ENCODE assay signal across 8 cellular contexts in the genomic region with DNA sequence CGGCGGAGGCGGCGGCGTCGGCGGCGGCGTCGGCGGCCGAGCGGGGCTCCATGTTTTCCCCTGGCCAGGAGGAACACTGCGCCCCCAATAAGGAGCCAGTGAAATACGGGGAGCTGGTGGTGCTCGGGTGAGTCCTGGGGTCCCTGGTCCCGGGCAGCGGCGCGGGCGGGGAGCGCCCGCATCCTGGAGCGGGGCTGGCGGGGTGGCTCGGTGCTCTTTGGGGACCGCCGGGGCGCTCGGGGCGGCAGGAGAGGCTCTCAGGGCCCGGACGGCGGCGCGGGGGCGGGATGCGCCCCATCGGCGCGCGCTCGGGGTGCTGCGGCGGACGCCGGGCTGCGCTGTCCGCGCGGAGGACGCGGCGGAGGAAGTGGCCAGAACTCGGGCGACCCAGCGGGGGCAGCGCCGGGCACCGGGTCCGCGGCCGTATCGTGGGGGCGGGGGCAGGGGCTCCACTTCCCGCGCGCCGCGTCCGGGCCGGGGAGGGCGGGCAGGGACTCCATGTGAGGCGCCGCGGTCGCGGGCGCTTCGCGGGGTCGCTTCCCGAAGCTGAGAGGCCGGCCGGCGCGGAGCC. TPM values are rescaled to one million over a fixed set of nuclear protein-coding genes. Genes with fewer than 3 reads are reported as not detected.
DNase-seq lines count a peak whose midpoint lies in the region; ATAC-seq and TF ChIP-seq lines count a peak whose summit lies in the region.

No MANE protein-coding gene starts in this region.

- no peaks in the 10 kb centered on the region for H3K36me3 Mint-ChIP-seq in GM23338 (ENCODE audit: low read depth)

- no peaks in the 10 kb centered on the region for H3K9me3 Mint-ChIP-seq in GM23338

- H3K36me3 ChIP-seq in GM23338 (ENCODE audit: insufficient read depth): no peaks in the 10 kb centered on the region
- no peaks in the 10 kb centered on the region for H3K36me3 ChIP-seq in breast epithelium
- H3K36me3 ChIP-seq in kidney epithelial cell (ENCODE audit: control insufficient read depth, insufficient read depth, low read length): no peaks in the 10 kb centered on the region

- H3K79me2 ChIP-seq in GM23338 (replicated peaks; ENCODE audit: insufficient read depth): peaks cover 44% of the 10 kb centered on the region

- no peaks in the 10 kb centered on the region for H3F3A ChIP-seq in GM23338 (replicated peaks; ENCODE audit: low read depth)

- peaks cover 38% of the 10 kb centered on the region for H3K4me1 Mint-ChIP-seq in GM23338

- ATAC-seq in GM23338 (peak; percentile 36), GM18873 (IDR thresholded peaks at IDR 0.05; ENCODE audit: low FRiP score, unreplicated experiment) (no peak)

- peaks cover 14% of the 10 kb centered on the region for H3K27me3 Mint-ChIP-seq in GM23338 (ENCODE audit: insufficient read depth, low read depth, poor library complexity)

- H3K27ac Mint-ChIP-seq in GM23338: no peak overlapping the region

- no peaks in the 10 kb centered on the region for H3K9me2 ChIP-seq in GM23338 (ENCODE audit: insufficient read depth)

- intact Hi-C loops in breast epithelium (cut with DNase I; ENCODE audit: low total_unique reads): no loop called here

- TF ChIP-seq POLR2A in breast epithelium (IDR thresholded peaks at IDR 0.05): no peak

- H3K4me3 ChIP-seq in GM23338: peak overlapping the region; percentile 94
- H3K4me3 ChIP-seq in breast epithelium: peak overlapping the region; percentile 81 to 86 (median 83)
- peak overlapping the region; percentile 70 for H3K4me3 ChIP-seq in kidney epithelial cell (ENCODE audit: low read depth, low read length)

- H3K4me2 ChIP-seq in GM23338: peak overlapping the region; percentile 83

- no peaks in the 10 kb centered on the region for H3K9me3 ChIP-seq in breast epithelium

- peaks cover 27% of the 10 kb centered on the region for H4K20me1 ChIP-seq in GM23338 (replicated peaks; ENCODE audit: insufficient read depth)

- H3K27me3 ChIP-seq in GM23338 (ENCODE audit: insufficient read depth): peaks cover 23% of the 10 kb centered on the region
- H3K27me3 ChIP-seq in breast epithelium: no peaks in the 10 kb centered on the region
- H3K27me3 ChIP-seq in kidney epithelial cell (ENCODE audit: control insufficient read depth, insufficient read depth, low read length): no peaks in the 10 kb centered on the region

- H3K27ac ChIP-seq in GM23338 (ENCODE audit: low read depth): no peak overlapping the region
- H3K27ac ChIP-seq in breast epithelium: peak overlapping the region; percentile 95 to 96

- H3K4me3 Mint-ChIP-seq in GM23338: peak overlapping the region; percentile 93; the same call in 2 of the 3 replicates

- no peak overlapping the region for H2AFZ ChIP-seq in GM23338

- TF ChIP-seq CTCF in GM23338 (conservative IDR thresholded peaks at IDR 0.05; ENCODE audit: low read depth in 2 of 2) (no peak), breast epithelium (IDR thresholded peaks at IDR 0.05) (peak in 1 of 3 donors; percentile 1), kidney epithelial cell (IDR thresholded peaks at IDR 0.05; ENCODE audit: insufficient read depth, low read length, poor library complexity, severe bottlenecking) (no peak)

- DNase-seq in EL: peak; percentile 34
- peak; percentile 42 for DNase-seq in GM23338 (ENCODE audit: low spot score)
- no peak for DNase-seq in breast epithelium (ENCODE audit: low spot score in 2 of 2)
- DNase-seq in kidney epithelial cell (ENCODE audit: low read depth): no peak
- DNase-seq in stimulated activated CD4-positive, alpha-beta T cell treated with anti-CD3 and anti-CD28 coated beads, Interleukin-4, amount 100 ng/mL, for 1 hour: peak; percentile 40
- no peak for DNase-seq in DMS153 treated with DMSO at 0.1 percent for 48 hours (lab: John Stamatoyannopoulos, UW; ENCODE audit: unreplicated experiment)

- H3K4me1 ChIP-seq in GM23338 (ENCODE audit: insufficient read depth) (peaks cover 35% of the 10 kb centered on the region), breast epithelium (no peaks in the 10 kb centered on the region)

TF ChIP-seq in GM23338, 12 proteins besides CTCF, POLR2A, EP300 and RAD21 (continues in another document):
- TF ChIP-seq, protein P1, sequence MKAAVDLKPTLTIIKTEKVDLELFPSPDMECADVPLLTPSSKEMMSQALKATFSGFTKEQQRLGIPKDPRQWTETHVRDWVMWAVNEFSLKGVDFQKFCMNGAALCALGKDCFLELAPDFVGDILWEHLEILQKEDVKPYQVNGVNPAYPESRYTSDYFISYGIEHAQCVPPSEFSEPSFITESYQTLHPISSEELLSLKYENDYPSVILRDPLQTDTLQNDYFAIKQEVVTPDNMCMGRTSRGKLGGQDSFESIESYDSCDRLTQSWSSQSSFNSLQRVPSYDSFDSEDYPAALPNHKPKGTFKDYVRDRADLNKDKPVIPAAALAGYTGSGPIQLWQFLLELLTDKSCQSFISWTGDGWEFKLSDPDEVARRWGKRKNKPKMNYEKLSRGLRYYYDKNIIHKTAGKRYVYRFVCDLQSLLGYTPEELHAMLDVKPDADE (IDR thresholded peaks at IDR 0.05): no peak
- no peak for TF ChIP-seq JUNB (IDR thresholded peaks at IDR 0.05; ENCODE audit: unreplicated experiment)
- TF ChIP-seq NANOG (IDR thresholded peaks at IDR 0.05; ENCODE audit: borderline replicate concordance): no peak
- TF ChIP-seq CREB1 (CRISPR knock-in tag; IDR thresholded peaks at IDR 0.05; ENCODE audit: low read depth): no peak
- TF ChIP-seq STAT1 (IDR thresholded peaks at IDR 0.05; ENCODE audit: unreplicated experiment): no peak
- no peak for TF ChIP-seq ZNF114 (CRISPR knock-in tag; IDR thresholded peaks at IDR 0.05)
- TF ChIP-seq POLR2AphosphoS5 (IDR thresholded peaks at IDR 0.05; ENCODE audit: low read depth): no peak
- TF ChIP-seq ZNF331 (CRISPR knock-in tag; IDR thresholded peaks at IDR 0.05; ENCODE audit: low read depth): no peak
- no peak for TF ChIP-seq EZH2 (IDR thresholded peaks at IDR 0.05; ENCODE audit: low read depth, unreplicated experiment)
- no peak for TF ChIP-seq EZH2phosphoT487 (IDR thresholded peaks at IDR 0.05; ENCODE audit: unreplicated experiment)

TF ChIP-seq in PFSK-1, 5 proteins besides CTCF, POLR2A, EP300 and RAD21:
- TF ChIP-seq FOXP2 (optimal IDR thresholded peaks at IDR 0.05; ENCODE audit: borderline replicate concordance, extremely low read depth, extremely low read length, insufficient read depth): peak; percentile 9
- TF ChIP-seq, protein P2, sequence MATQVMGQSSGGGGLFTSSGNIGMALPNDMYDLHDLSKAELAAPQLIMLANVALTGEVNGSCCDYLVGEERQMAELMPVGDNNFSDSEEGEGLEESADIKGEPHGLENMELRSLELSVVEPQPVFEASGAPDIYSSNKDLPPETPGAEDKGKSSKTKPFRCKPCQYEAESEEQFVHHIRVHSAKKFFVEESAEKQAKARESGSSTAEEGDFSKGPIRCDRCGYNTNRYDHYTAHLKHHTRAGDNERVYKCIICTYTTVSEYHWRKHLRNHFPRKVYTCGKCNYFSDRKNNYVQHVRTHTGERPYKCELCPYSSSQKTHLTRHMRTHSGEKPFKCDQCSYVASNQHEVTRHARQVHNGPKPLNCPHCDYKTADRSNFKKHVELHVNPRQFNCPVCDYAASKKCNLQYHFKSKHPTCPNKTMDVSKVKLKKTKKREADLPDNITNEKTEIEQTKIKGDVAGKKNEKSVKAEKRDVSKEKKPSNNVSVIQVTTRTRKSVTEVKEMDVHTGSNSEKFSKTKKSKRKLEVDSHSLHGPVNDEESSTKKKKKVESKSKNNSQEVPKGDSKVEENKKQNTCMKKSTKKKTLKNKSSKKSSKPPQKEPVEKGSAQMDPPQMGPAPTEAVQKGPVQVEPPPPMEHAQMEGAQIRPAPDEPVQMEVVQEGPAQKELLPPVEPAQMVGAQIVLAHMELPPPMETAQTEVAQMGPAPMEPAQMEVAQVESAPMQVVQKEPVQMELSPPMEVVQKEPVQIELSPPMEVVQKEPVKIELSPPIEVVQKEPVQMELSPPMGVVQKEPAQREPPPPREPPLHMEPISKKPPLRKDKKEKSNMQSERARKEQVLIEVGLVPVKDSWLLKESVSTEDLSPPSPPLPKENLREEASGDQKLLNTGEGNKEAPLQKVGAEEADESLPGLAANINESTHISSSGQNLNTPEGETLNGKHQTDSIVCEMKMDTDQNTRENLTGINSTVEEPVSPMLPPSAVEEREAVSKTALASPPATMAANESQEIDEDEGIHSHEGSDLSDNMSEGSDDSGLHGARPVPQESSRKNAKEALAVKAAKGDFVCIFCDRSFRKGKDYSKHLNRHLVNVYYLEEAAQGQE (IDR thresholded peaks at IDR 0.05; ENCODE audit: insufficient read depth in 1 of 2, low read depth in 2 of 2, low read length in 2 of 2): no peak

RNA-seq across cellular contexts. Expression of a gene that starts 0.5 kb away (rescaled TPM):
- 23.7 and 24.5 TPM in 2 replicates for total RNA-seq in GM23338 (2014; rRNA removed; shearing (Covaris generic))
- polyA plus RNA-seq in GM23338 (2016; fragmentation: Nextera tagmentation; extraction: Ambion mirVana): 7.9 and 8.0 TPM in 2 replicates
- polyA plus RNA-seq in PFSK-1 (2012; ENCODE audit: insufficient read length, low read depth): 14.1 TPM
- total RNA-seq in breast epithelium (10 to 100 TPM; 11.5 to 24.1 (median 16.2) TPM), kidney epithelial cell (4.8 and 8.8 TPM in 2 replicates)

Comparison
In these comparisons a context has a peak if more than half of its experiments do, and no peak if none do; other contexts are left out.
1. DNase-seq: peak in EL (single experiment), GM23338 (single experiment) and stimulated activated CD4-positive, alpha-beta T cell treated with anti-CD3 and anti-CD28 coated beads, Interleukin-4, amount 100 ng/mL, for 1 hour (single experiment); none in breast epithelium (0 of 2), kidney epithelial cell (single experiment) and DMS153 treated with DMSO at 0.1 percent for 48 hours (single experiment).
2. Peak in every context shown above with its lines, with median percentiles within 50 percentile points of each other: H3K4me3 ChIP-seq.